Comparison of ENCODE assay signal across 8 cellular contexts in the genomic region with DNA sequence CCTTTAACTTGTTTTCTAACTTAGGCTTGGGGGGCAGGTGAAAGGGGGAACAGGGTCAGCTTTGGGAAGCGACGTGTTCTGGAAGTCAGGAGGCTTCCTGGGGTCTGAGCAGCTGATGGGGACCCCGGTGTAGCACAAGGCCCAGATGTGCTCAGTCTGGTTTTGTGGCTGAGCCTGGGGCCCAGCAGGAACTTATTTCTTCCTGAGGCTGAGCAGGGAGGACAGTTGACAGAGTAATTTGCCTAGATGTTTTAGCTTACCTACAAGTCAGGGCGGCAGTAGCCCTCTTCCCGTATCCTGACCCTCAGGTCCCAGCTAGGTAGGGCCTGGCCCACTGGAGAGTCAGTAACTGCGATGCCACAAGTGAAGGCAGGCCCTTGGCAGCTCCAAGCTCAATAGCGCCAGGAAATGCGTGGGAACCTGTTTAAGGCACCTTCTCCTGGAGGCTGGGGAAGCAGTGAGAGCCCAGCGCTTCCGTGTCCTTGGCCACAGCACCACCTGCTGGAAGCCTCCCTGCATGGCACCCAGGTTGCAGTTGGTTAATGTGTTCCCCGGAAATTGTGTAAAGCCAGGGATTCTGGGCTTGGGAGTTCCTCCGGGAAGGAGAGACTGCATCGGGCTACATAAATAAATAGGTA. TPM values are rescaled to one million over a fixed set of nuclear protein-coding genes. Genes with fewer than 3 reads are reported as not detected.
A peak's percentile ranks its signal among the peaks of the same experiment; 100 is the strongest.
DNase-seq lines count a peak whose midpoint lies in the region; ATAC-seq and TF ChIP-seq lines count a peak whose summit lies in the region.

No MANE protein-coding gene starts in this region.

- H4K20me1 ChIP-seq in H9 (ENCODE audit: control insufficient read depth, insufficient read depth, insufficient read length), result no peaks in the 10 kb centered on the region

- no peak overlapping the region for H3K4me2 ChIP-seq in H9 (ENCODE audit: insufficient read depth, insufficient read length, low read length)

- H3K4ac ChIP-seq in H9 (ENCODE audit: low read depth, low read length), result no peak overlapping the region

- no peak overlapping the region for H2BK12ac ChIP-seq in H9 (ENCODE audit: insufficient read length, low read depth, low read length)

- H3K4me3 Mint-ChIP-seq in H9, result no peak overlapping the region
- H3K4me3 Mint-ChIP-seq in activated B cell treated with CpG ODN at 0.5 μM for 24 hours, result peak overlapping the region; percentile 89

- peak; percentile 25 for ATAC-seq in activated B cell treated with CpG ODN at 0.5 μM for 24 hours (ENCODE audit: low read depth)
- ATAC-seq in HG03571 (IDR thresholded peaks at IDR 0.05; ENCODE audit: unreplicated experiment), result no peak

- intact Hi-C loops in activated B cell treated with CpG ODN at 0.5 μM for 24 hours (cut with micrococcal nuclease), result loop anchor here (1.0 to 5.0 kb wide), 13 partner anchors 10 to 1129 kb away; a partner anchor contains a TSS

- WGBS in H9 (ENCODE audit: extremely low coverage, insufficient read length, low lambda C conversion rate), result no CpG with 5 or more reads among the region's 13 CpGs

- no peaks in the 10 kb centered on the region for H3K4me1 ChIP-seq in H9 (ENCODE audit: insufficient read depth, low read length)

- H3K9ac ChIP-seq in H9 (ENCODE audit: extremely low read depth, insufficient read length, low read length), result no peak overlapping the region

- no peaks in the 10 kb centered on the region for H3K27me3 ChIP-seq in H9 (ENCODE audit: insufficient read depth, low read length)

- H2AK5ac ChIP-seq in H9 (ENCODE audit: insufficient read length, low read length), result no peak overlapping the region

- no peak overlapping the region for H3K23ac ChIP-seq in H9 (ENCODE audit: insufficient read length, low read depth, low read length)

- no peaks in the 10 kb centered on the region for H3K79me2 ChIP-seq in H9 (ENCODE audit: insufficient read depth, low read length)

- H4K5ac ChIP-seq in H9 (ENCODE audit: insufficient read length, low read depth, low read length), result no peak overlapping the region

- H3K27ac ChIP-seq in C4-2B, result no peak overlapping the region; the same call in 1 of the 2 replicates
- no peak overlapping the region for H3K27ac ChIP-seq in H9 (ENCODE audit: insufficient read length, low read depth, low read length)

- no peak overlapping the region for H2BK15ac ChIP-seq in H9 (ENCODE audit: low read depth, low read length)

- H3K9me3 ChIP-seq in H9 (ENCODE audit: control insufficient read depth, low read depth, low read length), result no peaks in the 10 kb centered on the region

- H3T11ph ChIP-seq in H9 (ENCODE audit: low read length), result no peak overlapping the region

- H4K91ac ChIP-seq in H9 (ENCODE audit: insufficient read length, low read depth, low read length), result no peak overlapping the region

- H3K9me3 Mint-ChIP-seq in H9 (0 out of 5 replicates have a peak, but pooled peaks cover 0 to 2% of the 10 kb centered on the region in 2 experiments), activated B cell treated with CpG ODN at 0.5 μM for 24 hours (no peaks in the 10 kb centered on the region)

- H4K8ac ChIP-seq in H9 (replicated peaks; ENCODE audit: insufficient read length, low read depth, low read length), result no peak overlapping the region

- no peak overlapping the region for H3K56ac ChIP-seq in H9 (ENCODE audit: insufficient read length, low read depth, low read length)

- no peaks in the 10 kb centered on the region; a peak in 2 of 7 replicates for H3K36me3 Mint-ChIP-seq in H9 (ENCODE audit: insufficient read depth in 1 of 3, low read depth in 3 of 3)
- peaks cover 99% of the 10 kb centered on the region for H3K36me3 Mint-ChIP-seq in activated B cell treated with CpG ODN at 0.5 μM for 24 hours (ENCODE audit: low read depth)

- CTCF ChIA-PET in activated B cell treated with CpG ODN at 0.5 μM for 24 hours (lab: Charles Lee), result interaction anchor here (0.7 to 16.7 kb wide), 32 partner anchors 10 to 1107 kb away, joined by 3 to 426 read pairs (median 4); a partner anchor contains a TSS

- no peak overlapping the region for H3K27ac Mint-ChIP-seq in H9
- H3K27ac Mint-ChIP-seq in activated B cell treated with CpG ODN at 0.5 μM for 24 hours, result peak overlapping the region; percentile 99

- peaks cover 27% of the 10 kb centered on the region for H3K27me3 Mint-ChIP-seq in H9 (ENCODE audit: low read depth)
- H3K27me3 Mint-ChIP-seq in activated B cell treated with CpG ODN at 0.5 μM for 24 hours, result no peaks in the 10 kb centered on the region

- H3K18ac ChIP-seq in H9 (ENCODE audit: insufficient read length, low read depth, low read length), result no peak overlapping the region

- H2BK5ac ChIP-seq in H9 (ENCODE audit: insufficient read length, low read length), result no peak overlapping the region

- POLR2A ChIA-PET in activated B cell treated with CpG ODN at 0.5 μM for 24 hours (lab: Charles Lee), result interaction anchor here (0.6 to 40.7 kb wide), 32 partner anchors 0 to 1129 kb away, joined by 3 to 1885 read pairs (median 6); a partner anchor contains a TSS

- H2BK120ac ChIP-seq in H9 (ENCODE audit: low read depth, low read length, poor library complexity, severe bottlenecking), result no peak overlapping the region

- peak overlapping the region in 1 of 2 donors; percentile 5 for H3K4me3 ChIP-seq in cardiac fibroblast (replicated peaks in 1 of 2; ENCODE audit: low read depth in 2 of 2, low read length in 2 of 2)

- TF ChIP-seq CTCF in C4-2B (conservative IDR thresholded peaks at IDR 0.05) (peak; percentile 98), H9 (conservative IDR thresholded peaks at IDR 0.05) (peak; percentile 97), activated B cell treated with CpG ODN at 0.5 μM for 24 hours (IDR thresholded peaks at IDR 0.05) (peak; percentile 74), cardiac fibroblast (IDR thresholded peaks at IDR 0.05; ENCODE audit: low read depth, low read length) (peak; percentile 99)

- no peak overlapping the region for H3K14ac ChIP-seq in H9 (ENCODE audit: insufficient read depth, low read length)

- DNase-seq in H9 (peak; percentile 96), NCI-H2196 treated with DMSO at 0.1 percent for 48 hours (lab: John Stamatoyannopoulos, UW; ENCODE audit: unreplicated experiment) (peak; percentile 56), activated B cell treated with CpG ODN at 0.5 μM for 24 hours (peak; percentile 71), cardiac fibroblast (ENCODE audit: low read depth in 2 of 2) (peak; percentile 96 to 97), islet precursor cell (peak; percentile 97), smooth muscle cell of the brain vasculature (ENCODE audit: low read depth, low spot score) (peak; percentile 94)

- no peak overlapping the region for H2AFZ ChIP-seq in H9 (ENCODE audit: low read length)

- no peaks in the 10 kb centered on the region for H3K79me1 ChIP-seq in H9 (ENCODE audit: insufficient read depth, low read depth, low read length, poor library complexity, severe bottlenecking)

- H3K4me1 Mint-ChIP-seq in H9 (peaks cover 44 to 53% of the 10 kb centered on the region in 2 experiments), activated B cell treated with CpG ODN at 0.5 μM for 24 hours (peaks cover 81% of the 10 kb centered on the region)

- H2BK20ac ChIP-seq in H9 (ENCODE audit: low read depth, low read length, poor library complexity, severe bottlenecking), result no peak overlapping the region

- H3K23me2 ChIP-seq in H9 (ENCODE audit: insufficient read length, low read depth, low read length, poor library complexity, severe bottlenecking), result no peaks in the 10 kb centered on the region

RNA-seq across cellular contexts. Expression of a gene that starts 5.2 kb away (rescaled TPM):
- total RNA-seq in H9 (2021) (0.31 TPM in 1 of 2 replicates, not detected in the other), activated B cell treated with CpG ODN at 0.5 μM for 24 hours (572 and 573 TPM in 2 replicates)

RNA-seq across cellular contexts. Expression of a gene that starts 58.6 kb away (rescaled TPM):
- 0.55 and 0.59 TPM in 2 replicates for total RNA-seq in H9 (2021)
- 0.18 TPM in 1 of 2 replicates, not detected in the other for total RNA-seq in activated B cell treated with CpG ODN at 0.5 μM for 24 hours

Comparison
In these comparisons a context has a peak if more than half of its experiments do, and no peak if none do; other contexts are left out.
1. RNA of a gene that starts 5.2 kb away (total RNA-seq): 572 to 573 TPM in activated B cell treated with CpG ODN at 0.5 μM for 24 hours; 0.31 TPM in H9; every median in the first group is over 100 times any median in the second.
2. Peak in every context shown above with its lines, with median percentiles within 50 percentile points of each other: CTCF ChIP-seq and DNase-seq.